Comparison of ENCODE assay signal across 11 cellular contexts in genomic region chr11:81963018-81963417, GRCh38.
A peak's percentile ranks its signal among the peaks of the same experiment; 100 is the strongest.
DNase-seq lines count a peak whose midpoint lies in the region; ATAC-seq and TF ChIP-seq lines count a peak whose summit lies in the region.
"Had no signal": no experiment of that assay in that cellular context is flagged by ENCODE, and none has a peak within 500 bp of the region (broad histone marks: within the 10 kb centered on the region; RNA-seq: fewer than 3 reads in every experiment).

No MANE protein-coding gene starts in this region.

- TF ChIP-seq CTCF in AG09319 (IDR thresholded peaks at IDR 0.05; ENCODE audit: low read depth, low read length) = peak; percentile 8
- peak; percentile 52 for TF ChIP-seq CTCF in OCI-LY1 (IDR thresholded peaks at IDR 0.05; ENCODE audit: low read length)
- no peak for TF ChIP-seq CTCF in fibroblast of villous mesenchyme (IDR thresholded peaks at IDR 0.05; ENCODE audit: insufficient read depth, low read depth, low read length)
- TF ChIP-seq CTCF in CD8-positive, alpha-beta T cell (IDR thresholded peaks at IDR 0.05) = no peak

- intact Hi-C loops in CD8-positive, alpha-beta T cell (cut with DNase I, micrococcal nuclease) = loop anchor here (1.0 to 5.0 kb wide), 2 partner anchors 176 kb away; no protein-coding TSS in a partner anchor

- POLR2A ChIA-PET in CD8-positive, alpha-beta T cell (lab: Charles Lee) = no interaction called here

- no peaks in the 10 kb centered on the region for H3F3A ChIP-seq in OCI-LY1 (ENCODE audit: insufficient read depth, low read length)

- no peak overlapping the region for H3K4me2 ChIP-seq in OCI-LY1 (ENCODE audit: low read length)

- H3K9me3 ChIP-seq in OCI-LY1 (ENCODE audit: low read length) = no peaks in the 10 kb centered on the region
- H3K9me3 ChIP-seq in CD8-positive, alpha-beta T cell (ENCODE audit: low read length) = no peaks in the 10 kb centered on the region
- H3K9me3 ChIP-seq: esophagus squamous epithelium had no signal

- no peaks in the 10 kb centered on the region for H3K4me1 ChIP-seq in OCI-LY1 (ENCODE audit: insufficient read depth, low read length, severe bottlenecking)
- H3K4me1 ChIP-seq in CD8-positive, alpha-beta T cell (ENCODE audit: insufficient read depth, low read length) = peaks cover 7% of the 10 kb centered on the region
- H3K4me1 ChIP-seq: esophagus squamous epithelium had no signal

- CTCF ChIA-PET in CD8-positive, alpha-beta T cell (lab: Charles Lee) = interaction anchor here (0.5 to 2.5 kb wide), 2 partner anchors 176 to 177 kb away, joined by 3 to 22 read pairs; no protein-coding TSS in a partner anchor

- no peaks in the 10 kb centered on the region for H3K79me2 ChIP-seq in OCI-LY1 (ENCODE audit: insufficient read depth, low read length)

- no peaks in the 10 kb centered on the region for H3K9me3 Mint-ChIP-seq in CD8-positive, alpha-beta T cell
- H3K9me3 Mint-ChIP-seq: naive thymus-derived CD8-positive, alpha-beta T cell had no signal

- H3K36me3 ChIP-seq in OCI-LY1 (ENCODE audit: insufficient read depth, low read length) = no peaks in the 10 kb centered on the region
- H3K36me3 ChIP-seq in CD8-positive, alpha-beta T cell (ENCODE audit: insufficient read depth, low read length) = no peaks in the 10 kb centered on the region
- H3K36me3 ChIP-seq: esophagus squamous epithelium had no signal

- H3K4me3 ChIP-seq in OCI-LY1 (ENCODE audit: low read depth, low read length, poor library complexity, severe bottlenecking) (no peak overlapping the region), fibroblast of villous mesenchyme (ENCODE audit: low read depth, low read length) (no peak overlapping the region)
- H3K4me3 ChIP-seq in CD8-positive, alpha-beta T cell (ENCODE audit: low read depth, low read length) = no peak overlapping the region
- H3K4me3 ChIP-seq: esophagus squamous epithelium had no signal

- H3K4me1 Mint-ChIP-seq in CD8-positive, alpha-beta T cell (ENCODE audit: low read depth) = peaks cover 13% of the 10 kb centered on the region

- DNase-seq in AG09319 (ENCODE audit: extremely low read depth, low read depth) (no peak), fibroblast of villous mesenchyme (ENCODE audit: low read depth) (peak; percentile 1), DMS79 treated with DMSO at 0.1 percent for 48 hours (lab: John Stamatoyannopoulos, UW) (no peak), NCI-H1092 (lab: John Stamatoyannopoulos, UW) (no peak)
- no peak for DNase-seq in CD8-positive, alpha-beta T cell
- DNase-seq: DMS79, esophagus squamous epithelium had no signal

- H3K27me3 ChIP-seq in OCI-LY1 (ENCODE audit: insufficient read depth, low read length) = no peaks in the 10 kb centered on the region
- H3K27me3 ChIP-seq in CD8-positive, alpha-beta T cell (ENCODE audit: insufficient read depth, low read length) = no peaks in the 10 kb centered on the region
- H3K27me3 ChIP-seq: esophagus squamous epithelium had no signal

- H3K9me2 ChIP-seq in OCI-LY1 (ENCODE audit: low read depth, low read length) = no peaks in the 10 kb centered on the region

- H3K9ac ChIP-seq in OCI-LY1 (ENCODE audit: low read length) = no peak overlapping the region

- no peak overlapping the region for H3K27ac Mint-ChIP-seq in CD8-positive, alpha-beta T cell

- H3K27me3 Mint-ChIP-seq in CD8-positive, alpha-beta T cell (ENCODE audit: low read depth) = no peaks in the 10 kb centered on the region
- H3K27me3 Mint-ChIP-seq: naive thymus-derived CD8-positive, alpha-beta T cell had no signal

- H2AFZ ChIP-seq in OCI-LY1 (ENCODE audit: low read length) = no peak overlapping the region

- H3K4me3 Mint-ChIP-seq in CD8-positive, alpha-beta T cell = no peak overlapping the region

- ATAC-seq in GM18867 (IDR thresholded peaks at IDR 0.05; ENCODE audit: unreplicated experiment) (peak; percentile 74), HG03571 (IDR thresholded peaks at IDR 0.05; ENCODE audit: unreplicated experiment) (no peak)
- no peak for ATAC-seq in CD8-positive, alpha-beta T cell
- ATAC-seq: naive thymus-derived CD8-positive, alpha-beta T cell had no signal

- no peak overlapping the region for H3K27ac ChIP-seq in OCI-LY1 (ENCODE audit: low read depth, low read length, poor library complexity, severe bottlenecking)
- no peak overlapping the region for H3K27ac ChIP-seq in CD8-positive, alpha-beta T cell (ENCODE audit: low read depth, low read length)
- H3K27ac ChIP-seq: esophagus squamous epithelium had no signal

- H3K36me3 Mint-ChIP-seq in CD8-positive, alpha-beta T cell = no peaks in the 10 kb centered on the region
- H3K36me3 Mint-ChIP-seq: naive thymus-derived CD8-positive, alpha-beta T cell had no signal

- no peaks in the 10 kb centered on the region for H4K20me1 ChIP-seq in OCI-LY1 (ENCODE audit: insufficient read depth, low read length)

Comparison
In these comparisons a context has a peak if more than half of its experiments do, and no peak if none do; other contexts are left out.
1. CTCF ChIP-seq: peak in AG09319 (single experiment) and OCI-LY1 (single experiment); none in fibroblast of villous mesenchyme (single experiment) and CD8-positive, alpha-beta T cell (single experiment).